Comparison of ENCODE assay signal across 1 cellular context in the genomic region with DNA sequence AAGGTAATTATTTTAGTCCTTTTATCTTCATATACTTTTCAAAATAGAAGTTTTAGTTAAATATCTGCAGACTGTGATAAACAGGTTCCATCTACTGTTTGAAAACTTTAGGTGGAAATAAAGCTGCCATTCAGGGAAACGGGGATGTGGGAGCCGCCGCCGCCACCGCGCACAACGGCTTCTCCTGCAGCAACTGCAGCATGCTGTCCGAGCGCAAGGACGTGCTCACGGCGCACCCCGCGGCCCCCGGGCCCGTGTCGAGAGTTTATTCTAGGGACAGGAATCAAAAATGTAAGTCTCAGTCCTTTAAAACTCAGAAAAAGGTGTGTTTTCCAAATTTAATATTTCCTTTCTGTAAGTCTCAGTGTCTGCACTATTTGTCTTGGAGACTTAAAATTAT.
TF ChIP-seq lines count a peak whose summit lies in the region.

No MANE protein-coding gene starts in this region.

TF ChIP-seq in HepG2, 621 proteins besides CTCF, POLR2A, EP300 and RAD21 (continued from another document):
- TF ChIP-seq, protein P1, sequence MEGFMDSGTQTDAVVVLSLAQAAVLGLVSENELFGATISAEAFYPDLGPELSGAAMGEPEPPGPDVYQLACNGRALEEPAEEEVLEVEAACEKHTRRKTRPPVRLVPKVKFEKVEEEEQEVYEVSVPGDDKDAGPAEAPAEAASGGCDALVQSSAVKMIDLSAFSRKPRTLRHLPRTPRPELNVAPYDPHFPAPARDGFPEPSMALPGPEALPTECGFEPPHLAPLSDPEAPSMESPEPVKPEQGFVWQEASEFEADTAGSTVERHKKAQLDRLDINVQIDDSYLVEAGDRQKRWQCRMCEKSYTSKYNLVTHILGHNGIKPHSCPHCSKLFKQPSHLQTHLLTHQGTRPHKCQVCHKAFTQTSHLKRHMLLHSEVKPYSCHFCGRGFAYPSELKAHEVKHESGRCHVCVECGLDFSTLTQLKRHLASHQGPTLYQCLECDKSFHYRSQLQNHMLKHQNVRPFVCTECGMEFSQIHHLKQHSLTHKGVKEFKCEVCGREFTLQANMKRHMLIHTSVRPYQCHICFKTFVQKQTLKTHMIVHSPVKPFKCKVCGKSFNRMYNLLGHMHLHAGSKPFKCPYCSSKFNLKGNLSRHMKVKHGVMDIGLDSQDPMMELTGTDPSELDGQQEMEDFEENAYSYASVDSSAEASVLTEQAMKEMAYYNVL (CRISPR knock-in tag; IDR thresholded peaks at IDR 0.05; ENCODE audit: borderline replicate concordance), result no peak
- TF ChIP-seq ZNF841 (CRISPR knock-in tag; IDR thresholded peaks at IDR 0.05; ENCODE audit: borderline replicate concordance) (no peak), MXI1 (IDR thresholded peaks at IDR 0.05; ENCODE audit: borderline replicate concordance, low read depth, low read length) (no peak), KAT7 (CRISPR knock-in tag; IDR thresholded peaks at IDR 0.05; ENCODE audit: borderline replicate concordance) (no peak)
- TF ChIP-seq, protein P2, sequence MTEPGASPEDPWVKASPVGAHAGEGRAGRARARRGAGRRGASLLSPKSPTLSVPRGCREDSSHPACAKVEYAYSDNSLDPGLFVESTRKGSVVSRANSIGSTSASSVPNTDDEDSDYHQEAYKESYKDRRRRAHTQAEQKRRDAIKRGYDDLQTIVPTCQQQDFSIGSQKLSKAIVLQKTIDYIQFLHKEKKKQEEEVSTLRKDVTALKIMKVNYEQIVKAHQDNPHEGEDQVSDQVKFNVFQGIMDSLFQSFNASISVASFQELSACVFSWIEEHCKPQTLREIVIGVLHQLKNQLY (CRISPR knock-in tag; IDR thresholded peaks at IDR 0.05), result no peak
- TF ChIP-seq, protein P3, sequence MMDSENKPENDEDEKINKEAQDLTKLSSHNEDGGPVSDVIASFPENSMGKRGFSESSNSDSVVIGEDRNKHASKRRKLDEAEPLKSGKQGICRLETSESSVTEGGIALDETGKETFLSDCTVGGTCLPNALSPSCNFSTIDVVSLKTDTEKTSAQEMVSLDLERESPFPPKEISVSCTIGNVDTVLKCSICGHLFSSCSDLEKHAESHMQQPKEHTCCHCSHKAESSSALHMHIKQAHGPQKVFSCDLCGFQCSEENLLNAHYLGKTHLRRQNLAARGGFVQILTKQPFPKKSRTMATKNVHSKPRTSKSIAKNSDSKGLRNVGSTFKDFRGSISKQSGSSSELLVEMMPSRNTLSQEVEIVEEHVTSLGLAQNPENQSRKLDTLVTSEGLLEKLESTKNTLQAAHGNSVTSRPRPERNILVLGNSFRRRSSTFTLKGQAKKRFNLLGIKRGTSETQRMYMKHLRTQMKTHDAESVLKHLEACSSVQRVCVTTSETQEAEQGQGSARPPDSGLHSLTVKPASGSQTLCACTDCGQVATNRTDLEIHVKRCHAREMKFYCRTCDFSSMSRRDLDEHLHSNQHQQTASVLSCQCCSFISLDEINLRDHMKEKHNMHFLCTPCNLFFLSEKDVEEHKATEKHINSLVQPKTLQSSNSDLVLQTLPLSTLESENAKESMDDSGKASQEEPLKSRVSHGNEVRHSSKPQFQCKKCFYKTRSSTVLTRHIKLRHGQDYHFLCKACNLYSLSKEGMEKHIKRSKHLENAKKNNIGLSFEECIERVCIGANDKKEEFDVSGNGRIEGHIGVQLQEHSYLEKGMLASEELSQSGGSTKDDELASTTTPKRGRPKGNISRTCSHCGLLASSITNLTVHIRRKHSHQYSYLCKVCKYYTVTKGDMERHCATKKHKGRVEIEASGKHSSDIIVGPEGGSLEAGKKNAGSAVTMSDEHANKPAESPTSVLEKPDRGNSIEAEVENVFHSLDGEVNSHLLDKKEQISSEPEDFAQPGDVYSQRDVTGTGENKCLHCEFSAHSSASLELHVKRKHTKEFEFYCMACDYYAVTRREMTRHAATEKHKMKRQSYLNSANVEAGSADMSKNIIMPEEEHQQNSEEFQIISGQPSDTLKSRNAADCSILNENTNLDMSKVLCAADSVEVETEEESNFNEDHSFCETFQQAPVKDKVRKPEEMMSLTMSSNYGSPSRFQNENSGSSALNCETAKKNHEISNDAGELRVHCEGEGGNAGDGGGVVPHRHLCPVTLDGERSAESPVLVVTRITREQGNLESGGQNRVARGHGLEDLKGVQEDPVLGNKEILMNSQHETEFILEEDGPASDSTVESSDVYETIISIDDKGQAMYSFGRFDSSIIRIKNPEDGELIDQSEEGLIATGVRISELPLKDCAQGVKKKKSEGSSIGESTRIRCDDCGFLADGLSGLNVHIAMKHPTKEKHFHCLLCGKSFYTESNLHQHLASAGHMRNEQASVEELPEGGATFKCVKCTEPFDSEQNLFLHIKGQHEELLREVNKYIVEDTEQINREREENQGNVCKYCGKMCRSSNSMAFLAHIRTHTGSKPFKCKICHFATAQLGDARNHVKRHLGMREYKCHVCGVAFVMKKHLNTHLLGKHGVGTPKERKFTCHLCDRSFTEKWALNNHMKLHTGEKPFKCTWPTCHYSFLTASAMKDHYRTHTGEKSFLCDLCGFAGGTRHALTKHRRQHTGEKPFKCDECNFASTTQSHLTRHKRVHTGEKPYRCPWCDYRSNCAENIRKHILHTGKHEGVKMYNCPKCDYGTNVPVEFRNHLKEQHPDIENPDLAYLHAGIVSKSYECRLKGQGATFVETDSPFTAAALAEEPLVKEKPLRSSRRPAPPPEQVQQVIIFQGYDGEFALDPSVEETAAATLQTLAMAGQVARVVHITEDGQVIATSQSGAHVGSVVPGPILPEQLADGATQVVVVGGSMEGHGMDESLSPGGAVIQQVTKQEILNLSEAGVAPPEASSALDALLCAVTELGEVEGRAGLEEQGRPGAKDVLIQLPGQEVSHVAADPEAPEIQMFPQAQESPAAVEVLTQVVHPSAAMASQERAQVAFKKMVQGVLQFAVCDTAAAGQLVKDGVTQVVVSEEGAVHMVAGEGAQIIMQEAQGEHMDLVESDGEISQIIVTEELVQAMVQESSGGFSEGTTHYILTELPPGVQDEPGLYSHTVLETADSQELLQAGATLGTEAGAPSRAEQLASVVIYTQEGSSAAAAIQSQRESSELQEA (CRISPR knock-in tag; IDR thresholded peaks at IDR 0.05; ENCODE audit: not compliant biosample characterization), result no peak
